ENCODE assay signal across 19 cellular contexts in genomic region chr10:3533296-3533695, GRCh38.
DNase-seq lines count a peak whose midpoint lies in the region; ATAC-seq and TF ChIP-seq lines count a peak whose summit lies in the region.
"Had no signal": no experiment of that assay in that cellular context is flagged by ENCODE, and none has a peak within 500 bp of the region (broad histone marks: within the 10 kb centered on the region; RNA-seq: fewer than 3 reads in every experiment).

No MANE protein-coding gene starts in this region.

- H3K9me3 ChIP-seq in HCT116 (ENCODE audit: control insufficient read depth in 1 of 2, insufficient read depth in 1 of 2, low read depth in 1 of 2, low read length in 2 of 2), result no peaks in the 10 kb centered on the region
- H3K9me3 ChIP-seq: Peyer's patch, SK-N-SH had no signal

- H3K27me3 ChIP-seq in HCT116 (ENCODE audit: insufficient read depth, low read length) (no peaks in the 10 kb centered on the region), foreskin keratinocyte (no peaks in the 10 kb centered on the region)
- H3K27me3 ChIP-seq: Peyer's patch had no signal

- intact Hi-C loops in HCT116 (cut with micrococcal nuclease), result no loop called here
- intact Hi-C loops in activated B cell treated with CpG ODN at 0.5 μM for 24 hours (cut with micrococcal nuclease), result no loop called here
- intact Hi-C loops in MCF 10A (cut with micrococcal nuclease), result no loop called here

- H3K9me3 Mint-ChIP-seq in activated B cell treated with CpG ODN at 0.5 μM for 24 hours, result no peaks in the 10 kb centered on the region
- peaks cover under 1% of the 10 kb centered on the region for H3K9me3 Mint-ChIP-seq in type B pancreatic cell
- no peaks in the 10 kb centered on the region for H3K9me3 Mint-ChIP-seq in activated naive CD8-positive, alpha-beta T cell treated with anti-CD3 and anti-CD28 coated beads for 36 hours
- H3K9me3 Mint-ChIP-seq in activated CD4-positive, alpha-beta T cell treated with anti-CD3 and anti-CD28 coated beads, Interleukin-2, amount 10 ng/mL, durations not matched to agents 7 days and 5 days, result no peaks in the 10 kb centered on the region
- H3K9me3 Mint-ChIP-seq in MCF 10A (ENCODE audit: unreplicated experiment), result no peaks in the 10 kb centered on the region

- no peak overlapping the region for H3K4me3 Mint-ChIP-seq in activated B cell treated with CpG ODN at 0.5 μM for 24 hours
- no peak overlapping the region for H3K4me3 Mint-ChIP-seq in type B pancreatic cell
- no peak overlapping the region for H3K4me3 Mint-ChIP-seq in activated naive CD8-positive, alpha-beta T cell treated with anti-CD3 and anti-CD28 coated beads for 36 hours
- H3K4me3 Mint-ChIP-seq in activated CD4-positive, alpha-beta T cell treated with anti-CD3 and anti-CD28 coated beads, Interleukin-2, amount 10 ng/mL, durations not matched to agents 7 days and 5 days, result no peak overlapping the region
- no peak overlapping the region for H3K4me3 Mint-ChIP-seq in MCF 10A (ENCODE audit: unreplicated experiment)

- H4K20me1 ChIP-seq in HCT116 (ENCODE audit: insufficient read depth), result no peaks in the 10 kb centered on the region

- peak overlapping the region; percentile 72 for H2AFZ ChIP-seq in HCT116 (ENCODE audit: low read depth, low read length, poor library complexity, severe bottlenecking)

- CTCF ChIA-PET in HCT116 (lab: Charles Lee) (no interaction called here), activated B cell treated with CpG ODN at 0.5 μM for 24 hours (lab: Charles Lee) (no interaction called here), MCF 10A (lab: Yijun Ruan, JAX) (interaction anchor here (0.6 to 1.0 kb wide), 2 partner anchors 19 to 378 kb away, joined by 3 read pairs; no protein-coding TSS in a partner anchor)
- CTCF ChIA-PET in activated CD4-positive, alpha-beta T cell treated with anti-CD3 and anti-CD28 coated beads, Interleukin-2, amount 10 ng/mL, durations not matched to agents 7 days and 5 days (lab: Charles Lee), result no interaction called here

- H3K4me1 Mint-ChIP-seq in activated B cell treated with CpG ODN at 0.5 μM for 24 hours (no peaks in the 10 kb centered on the region), type B pancreatic cell (ENCODE audit: unreplicated experiment) (peaks cover 7% of the 10 kb centered on the region), MCF 10A (ENCODE audit: insufficient read depth, unreplicated experiment) (peaks cover 19% of the 10 kb centered on the region)
- H3K4me1 Mint-ChIP-seq in activated naive CD8-positive, alpha-beta T cell treated with anti-CD3 and anti-CD28 coated beads for 36 hours, result no peaks in the 10 kb centered on the region
- no peaks in the 10 kb centered on the region for H3K4me1 Mint-ChIP-seq in activated CD4-positive, alpha-beta T cell treated with anti-CD3 and anti-CD28 coated beads, Interleukin-2, amount 10 ng/mL, durations not matched to agents 7 days and 5 days

- peak overlapping the region; percentile 80 for H3K4me2 ChIP-seq in HCT116 (ENCODE audit: low read length)
- H3K4me2 ChIP-seq: SK-N-SH had no signal

- H3K9ac ChIP-seq in HCT116 (ENCODE audit: low read length), result no peak overlapping the region; the same call in 1 of the 2 replicates
- H3K9ac ChIP-seq: SK-N-SH had no signal

- H3K36me3 Mint-ChIP-seq in activated B cell treated with CpG ODN at 0.5 μM for 24 hours (ENCODE audit: low read depth) (no peaks in the 10 kb centered on the region), type B pancreatic cell (no peaks in the 10 kb centered on the region), MCF 10A (ENCODE audit: insufficient read depth, unreplicated experiment) (no peaks in the 10 kb centered on the region)
- H3K36me3 Mint-ChIP-seq in activated naive CD8-positive, alpha-beta T cell treated with anti-CD3 and anti-CD28 coated beads for 36 hours, result no peaks in the 10 kb centered on the region
- H3K36me3 Mint-ChIP-seq in activated CD4-positive, alpha-beta T cell treated with anti-CD3 and anti-CD28 coated beads, Interleukin-2, amount 10 ng/mL, durations not matched to agents 7 days and 5 days (ENCODE audit: low read depth), result no peaks in the 10 kb centered on the region

- POLR2A ChIA-PET in HCT116 (lab: Charles Lee) (no interaction called here), activated B cell treated with CpG ODN at 0.5 μM for 24 hours (lab: Charles Lee) (no interaction called here), MCF 10A (lab: Yijun Ruan, JAX) (interaction anchor here (0.6 to 1.2 kb wide), 4 partner anchors 8 to 132 kb away, joined by 3 to 5 read pairs (median 3); no protein-coding TSS in a partner anchor)
- POLR2A ChIA-PET in activated CD4-positive, alpha-beta T cell treated with anti-CD3 and anti-CD28 coated beads, Interleukin-2, amount 10 ng/mL, durations not matched to agents 7 days and 5 days (lab: Charles Lee), result no interaction called here

- TF ChIP-seq CTCF in HCT116 (IDR thresholded peaks at IDR 0.05 in 2 of 3, conservative IDR thresholded peaks at IDR 0.05 in 1 of 3; ENCODE audit: borderline replicate concordance in 1 of 3, insufficient read depth in 1 of 3, low read depth in 2 of 3, low read length in 2 of 3) (no peak), activated B cell treated with CpG ODN at 0.5 μM for 24 hours (IDR thresholded peaks at IDR 0.05) (no peak), foreskin keratinocyte (conservative IDR thresholded peaks at IDR 0.05) (no peak), type B pancreatic cell (conservative IDR thresholded peaks at IDR 0.05) (no peak), MCF 10A (IDR thresholded peaks at IDR 0.05; ENCODE audit: unreplicated experiment) (no peak)

- no peaks in the 10 kb centered on the region for H3K36me3 ChIP-seq in HCT116 (ENCODE audit: control insufficient read depth in 1 of 2, insufficient read depth in 2 of 2, low read length in 2 of 2)
- H3K36me3 ChIP-seq: Peyer's patch had no signal

- no peaks in the 10 kb centered on the region for H3K9me2 ChIP-seq in HCT116 (ENCODE audit: insufficient read depth)
- H3K9me2 ChIP-seq: SK-N-SH had no signal

- H3K4me1 ChIP-seq in HCT116 (ENCODE audit: control insufficient read depth in 1 of 2, insufficient read depth in 2 of 2, low read length in 2 of 2), result peaks cover 7 to 35% of the 10 kb centered on the region in 2 experiments; a peak in 3 of 4 replicates
- peaks cover 16% of the 10 kb centered on the region for H3K4me1 ChIP-seq in foreskin keratinocyte
- H3K4me1 ChIP-seq: Peyer's patch had no signal

- no peak for TF ChIP-seq POLR2A in HCT116 (IDR thresholded peaks at IDR 0.05; ENCODE audit: borderline replicate concordance, extremely low read depth, insufficient read depth, insufficient read length)

- RAD21 ChIA-PET in HCT116 (lab: Charles Lee; ENCODE audit: low non-redundant PET in 1 of 2, low total read pairs in 2 of 2, uncharacterized antibody in 2 of 2, unreplicated experiment in 2 of 2), result no interaction called here

- H3K4me3 ChIP-seq in HCT116 (replicated peaks in 1 of 2; ENCODE audit: low read depth in 1 of 2, low read length in 2 of 2), result peak overlapping the region in 1 of 2 experiments; percentile 42; a peak in 1 of 4 replicates
- H3K4me3 ChIP-seq: K562, Peyer's patch had no signal

- peak overlapping the region; percentile 31 for H3K27ac Mint-ChIP-seq in activated B cell treated with CpG ODN at 0.5 μM for 24 hours
- H3K27ac Mint-ChIP-seq in type B pancreatic cell, result no peak overlapping the region
- no peak overlapping the region for H3K27ac Mint-ChIP-seq in activated naive CD8-positive, alpha-beta T cell treated with anti-CD3 and anti-CD28 coated beads for 36 hours
- no peak overlapping the region for H3K27ac Mint-ChIP-seq in activated CD4-positive, alpha-beta T cell treated with anti-CD3 and anti-CD28 coated beads, Interleukin-2, amount 10 ng/mL, durations not matched to agents 7 days and 5 days
- no peak overlapping the region for H3K27ac Mint-ChIP-seq in MCF 10A (ENCODE audit: low read depth, unreplicated experiment)

- H3K27me3 Mint-ChIP-seq in activated B cell treated with CpG ODN at 0.5 μM for 24 hours (no peaks in the 10 kb centered on the region), type B pancreatic cell (no peaks in the 10 kb centered on the region), MCF 10A (ENCODE audit: insufficient read depth, unreplicated experiment) (no peaks in the 10 kb centered on the region)
- H3K27me3 Mint-ChIP-seq in activated naive CD8-positive, alpha-beta T cell treated with anti-CD3 and anti-CD28 coated beads for 36 hours, result peaks cover 4% of the 10 kb centered on the region
- H3K27me3 Mint-ChIP-seq in activated CD4-positive, alpha-beta T cell treated with anti-CD3 and anti-CD28 coated beads, Interleukin-2, amount 10 ng/mL, durations not matched to agents 7 days and 5 days, result no peaks in the 10 kb centered on the region

- BruUV-seq in HCT116 (replicated peaks; lab: Mats Ljungman, UMichigan) (no TSS peak), MCF 10A (replicated peaks; lab: Mats Ljungman, UMichigan) (no TSS peak)

- DNase-seq in HCT116 (ENCODE audit: low read depth, low spot score) (no peak), activated B cell treated with CpG ODN at 0.5 μM for 24 hours (no peak), foreskin keratinocyte (peak in 1 of 2 donors; percentile 5), type B pancreatic cell (ENCODE audit: extremely low spot score, unreplicated experiment) (peak; percentile 10), MCF 10A (ENCODE audit: unreplicated experiment) (no peak)
- no peak for DNase-seq in activated naive CD8-positive, alpha-beta T cell treated with anti-CD3 and anti-CD28 coated beads for 36 hours
- DNase-seq in activated CD4-positive, alpha-beta T cell treated with anti-CD3 and anti-CD28 coated beads, Interleukin-2, amount 10 ng/mL, durations not matched to agents 7 days and 5 days, result no peak
- DNase-seq: C1 segment of cervical spinal cord, DMS 273 treated with DMSO at 0.1 percent for 48 hours, EL, H7, NCI-H1048, NCI-H1694, NCI-H524, Peyer's patch, Right ventricle myocardium superior, SK-N-SH had no signal

- peak; percentile 9; the same call in 1 of the 2 replicates for ATAC-seq in HCT116
- ATAC-seq in activated B cell treated with CpG ODN at 0.5 μM for 24 hours (ENCODE audit: low read depth), result no peak
- peak; percentile 32 for ATAC-seq in foreskin keratinocyte
- ATAC-seq in GM18873 (IDR thresholded peaks at IDR 0.05; ENCODE audit: low FRiP score, unreplicated experiment), result no peak
- ATAC-seq: K562 had no signal

- no peaks in the 10 kb centered on the region for H3K79me2 ChIP-seq in HCT116 (ENCODE audit: insufficient read depth, low read length)

- no peak for TF ChIP-seq RAD21 in HCT116 (IDR thresholded peaks at IDR 0.05; ENCODE audit: low read depth)

- H3K27ac ChIP-seq in HCT116 (ENCODE audit: low read depth, low read length) (no peak overlapping the region), foreskin keratinocyte (peak overlapping the region; percentile 12)
- H3K27ac ChIP-seq: Peyer's patch had no signal

Comparison
In these comparisons a context has a peak if more than half of its experiments do, and no peak if none do; other contexts are left out.
1. ATAC-seq: peak in HCT116 (single experiment) and foreskin keratinocyte (single experiment); none in activated B cell treated with CpG ODN at 0.5 μM for 24 hours (single experiment) and GM18873 (single experiment).